ENCODE assay signal across 2 cellular contexts in genomic region chr14:63203015-63203414, GRCh38.
TF ChIP-seq lines count a peak whose summit lies in the region.

No MANE protein-coding gene starts in this region.

TF ChIP-seq in SK-N-SH, 30 proteins besides CTCF, POLR2A, EP300 and RAD21 (continued from another document):
- TF ChIP-seq SIN3A (IDR thresholded peaks at IDR 0.05; ENCODE audit: borderline replicate concordance, low read depth, low read length) (no peak), MEF2A (IDR thresholded peaks at IDR 0.05; ENCODE audit: borderline replicate concordance, low read depth) (no peak), GATA2 (CRISPR knock-in tag; IDR thresholded peaks at IDR 0.05) (no peak), GABPA (IDR thresholded peaks at IDR 0.05; ENCODE audit: low read depth) (no peak), TAF1 (IDR thresholded peaks at IDR 0.05; ENCODE audit: borderline replicate concordance, low read depth, low read length) (no peak), TCF12 (IDR thresholded peaks at IDR 0.05) (no peak), YY1 (IDR thresholded peaks at IDR 0.05; ENCODE audit: low read depth) (no peak), SMC3 (IDR thresholded peaks at IDR 0.05; ENCODE audit: low read depth, low read length) (no peak), MXI1 (IDR thresholded peaks at IDR 0.05; ENCODE audit: low read depth, low read length) (no peak), RCOR1 (IDR thresholded peaks at IDR 0.05; ENCODE audit: low read length) (no peak)
- TF ChIP-seq, protein P1, sequence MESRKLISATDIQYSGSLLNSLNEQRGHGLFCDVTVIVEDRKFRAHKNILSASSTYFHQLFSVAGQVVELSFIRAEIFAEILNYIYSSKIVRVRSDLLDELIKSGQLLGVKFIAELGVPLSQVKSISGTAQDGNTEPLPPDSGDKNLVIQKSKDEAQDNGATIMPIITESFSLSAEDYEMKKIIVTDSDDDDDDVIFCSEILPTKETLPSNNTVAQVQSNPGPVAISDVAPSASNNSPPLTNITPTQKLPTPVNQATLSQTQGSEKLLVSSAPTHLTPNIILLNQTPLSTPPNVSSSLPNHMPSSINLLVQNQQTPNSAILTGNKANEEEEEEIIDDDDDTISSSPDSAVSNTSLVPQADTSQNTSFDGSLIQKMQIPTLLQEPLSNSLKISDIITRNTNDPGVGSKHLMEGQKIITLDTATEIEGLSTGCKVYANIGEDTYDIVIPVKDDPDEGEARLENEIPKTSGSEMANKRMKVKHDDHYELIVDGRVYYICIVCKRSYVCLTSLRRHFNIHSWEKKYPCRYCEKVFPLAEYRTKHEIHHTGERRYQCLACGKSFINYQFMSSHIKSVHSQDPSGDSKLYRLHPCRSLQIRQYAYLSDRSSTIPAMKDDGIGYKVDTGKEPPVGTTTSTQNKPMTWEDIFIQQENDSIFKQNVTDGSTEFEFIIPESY (IDR thresholded peaks at IDR 0.05; ENCODE audit: borderline replicate concordance, low read depth) = no peak
- TF ChIP-seq, protein P2, sequence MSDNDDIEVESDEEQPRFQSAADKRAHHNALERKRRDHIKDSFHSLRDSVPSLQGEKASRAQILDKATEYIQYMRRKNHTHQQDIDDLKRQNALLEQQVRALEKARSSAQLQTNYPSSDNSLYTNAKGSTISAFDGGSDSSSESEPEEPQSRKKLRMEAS (IDR thresholded peaks at IDR 0.05; ENCODE audit: low read depth) = no peak
- TF ChIP-seq, protein P3, sequence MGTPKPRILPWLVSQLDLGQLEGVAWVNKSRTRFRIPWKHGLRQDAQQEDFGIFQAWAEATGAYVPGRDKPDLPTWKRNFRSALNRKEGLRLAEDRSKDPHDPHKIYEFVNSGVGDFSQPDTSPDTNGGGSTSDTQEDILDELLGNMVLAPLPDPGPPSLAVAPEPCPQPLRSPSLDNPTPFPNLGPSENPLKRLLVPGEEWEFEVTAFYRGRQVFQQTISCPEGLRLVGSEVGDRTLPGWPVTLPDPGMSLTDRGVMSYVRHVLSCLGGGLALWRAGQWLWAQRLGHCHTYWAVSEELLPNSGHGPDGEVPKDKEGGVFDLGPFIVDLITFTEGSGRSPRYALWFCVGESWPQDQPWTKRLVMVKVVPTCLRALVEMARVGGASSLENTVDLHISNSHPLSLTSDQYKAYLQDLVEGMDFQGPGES (IDR thresholded peaks at IDR 0.05; ENCODE audit: low read depth, low read length) = no peak

TF ChIP-seq in SK-N-SH treated with all-trans-retinoic acid at 6 μM for 48 hours, 23 proteins besides CTCF, POLR2A, EP300 and RAD21 (continued from another document):
- TF ChIP-seq PATZ1 (CRISPR knock-in tag; IDR thresholded peaks at IDR 0.05; ENCODE audit: borderline replicate concordance) (no peak), ISL1 (CRISPR knock-in tag; IDR thresholded peaks at IDR 0.05) (no peak), ZC3H10 (CRISPR knock-in tag; IDR thresholded peaks at IDR 0.05) (no peak), GLIS3 (CRISPR knock-in tag; IDR thresholded peaks at IDR 0.05) (no peak), TOX (CRISPR knock-in tag; IDR thresholded peaks at IDR 0.05; ENCODE audit: borderline replicate concordance) (no peak), ZNF565 (CRISPR knock-in tag; conservative IDR thresholded peaks at IDR 0.05; ENCODE audit: low read depth) (no peak), TCF4 (CRISPR knock-in tag; IDR thresholded peaks at IDR 0.05; ENCODE audit: borderline replicate concordance) (no peak)
- TF ChIP-seq, protein P4, sequence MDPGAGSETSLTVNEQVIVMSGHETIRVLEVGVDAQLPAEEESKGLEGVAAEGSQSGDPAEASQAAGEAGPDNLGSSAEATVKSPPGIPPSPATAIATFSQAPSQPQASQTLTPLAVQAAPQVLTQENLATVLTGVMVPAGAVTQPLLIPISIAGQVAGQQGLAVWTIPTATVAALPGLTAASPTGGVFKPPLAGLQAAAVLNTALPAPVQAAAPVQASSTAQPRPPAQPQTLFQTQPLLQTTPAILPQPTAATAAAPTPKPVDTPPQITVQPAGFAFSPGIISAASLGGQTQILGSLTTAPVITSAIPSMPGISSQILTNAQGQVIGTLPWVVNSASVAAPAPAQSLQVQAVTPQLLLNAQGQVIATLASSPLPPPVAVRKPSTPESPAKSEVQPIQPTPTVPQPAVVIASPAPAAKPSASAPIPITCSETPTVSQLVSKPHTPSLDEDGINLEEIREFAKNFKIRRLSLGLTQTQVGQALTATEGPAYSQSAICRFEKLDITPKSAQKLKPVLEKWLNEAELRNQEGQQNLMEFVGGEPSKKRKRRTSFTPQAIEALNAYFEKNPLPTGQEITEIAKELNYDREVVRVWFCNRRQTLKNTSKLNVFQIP (CRISPR knock-in tag; IDR thresholded peaks at IDR 0.05; ENCODE audit: borderline replicate concordance, low read depth) = no peak
- TF ChIP-seq, protein P5, sequence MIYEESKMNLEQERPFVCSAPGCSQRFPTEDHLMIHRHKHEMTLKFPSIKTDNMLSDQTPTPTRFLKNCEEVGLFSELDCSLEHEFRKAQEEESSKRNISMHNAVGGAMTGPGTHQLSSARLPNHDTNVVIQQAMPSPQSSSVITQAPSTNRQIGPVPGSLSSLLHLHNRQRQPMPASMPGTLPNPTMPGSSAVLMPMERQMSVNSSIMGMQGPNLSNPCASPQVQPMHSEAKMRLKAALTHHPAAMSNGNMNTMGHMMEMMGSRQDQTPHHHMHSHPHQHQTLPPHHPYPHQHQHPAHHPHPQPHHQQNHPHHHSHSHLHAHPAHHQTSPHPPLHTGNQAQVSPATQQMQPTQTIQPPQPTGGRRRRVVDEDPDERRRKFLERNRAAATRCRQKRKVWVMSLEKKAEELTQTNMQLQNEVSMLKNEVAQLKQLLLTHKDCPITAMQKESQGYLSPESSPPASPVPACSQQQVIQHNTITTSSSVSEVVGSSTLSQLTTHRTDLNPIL (CRISPR knock-in tag; IDR thresholded peaks at IDR 0.05; ENCODE audit: low read depth) = no peak
- TF ChIP-seq, protein P6, sequence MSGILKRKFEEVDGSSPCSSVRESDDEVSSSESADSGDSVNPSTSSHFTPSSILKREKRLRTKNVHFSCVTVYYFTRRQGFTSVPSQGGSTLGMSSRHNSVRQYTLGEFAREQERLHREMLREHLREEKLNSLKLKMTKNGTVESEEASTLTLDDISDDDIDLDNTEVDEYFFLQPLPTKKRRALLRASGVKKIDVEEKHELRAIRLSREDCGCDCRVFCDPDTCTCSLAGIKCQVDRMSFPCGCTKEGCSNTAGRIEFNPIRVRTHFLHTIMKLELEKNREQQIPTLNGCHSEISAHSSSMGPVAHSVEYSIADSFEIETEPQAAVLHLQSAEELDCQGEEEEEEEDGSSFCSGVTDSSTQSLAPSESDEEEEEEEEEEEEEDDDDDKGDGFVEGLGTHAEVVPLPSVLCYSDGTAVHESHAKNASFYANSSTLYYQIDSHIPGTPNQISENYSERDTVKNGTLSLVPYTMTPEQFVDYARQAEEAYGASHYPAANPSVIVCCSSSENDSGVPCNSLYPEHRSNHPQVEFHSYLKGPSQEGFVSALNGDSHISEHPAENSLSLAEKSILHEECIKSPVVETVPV (CRISPR knock-in tag; IDR thresholded peaks at IDR 0.05) = no peak
TF ChIP-seq in SK-N-SH treated with all-trans-retinoic acid at 6 μM for 48 hours: peak in this region for 0.
